Comparison of ENCODE assay signal across 8 cellular contexts in the genomic region with DNA sequence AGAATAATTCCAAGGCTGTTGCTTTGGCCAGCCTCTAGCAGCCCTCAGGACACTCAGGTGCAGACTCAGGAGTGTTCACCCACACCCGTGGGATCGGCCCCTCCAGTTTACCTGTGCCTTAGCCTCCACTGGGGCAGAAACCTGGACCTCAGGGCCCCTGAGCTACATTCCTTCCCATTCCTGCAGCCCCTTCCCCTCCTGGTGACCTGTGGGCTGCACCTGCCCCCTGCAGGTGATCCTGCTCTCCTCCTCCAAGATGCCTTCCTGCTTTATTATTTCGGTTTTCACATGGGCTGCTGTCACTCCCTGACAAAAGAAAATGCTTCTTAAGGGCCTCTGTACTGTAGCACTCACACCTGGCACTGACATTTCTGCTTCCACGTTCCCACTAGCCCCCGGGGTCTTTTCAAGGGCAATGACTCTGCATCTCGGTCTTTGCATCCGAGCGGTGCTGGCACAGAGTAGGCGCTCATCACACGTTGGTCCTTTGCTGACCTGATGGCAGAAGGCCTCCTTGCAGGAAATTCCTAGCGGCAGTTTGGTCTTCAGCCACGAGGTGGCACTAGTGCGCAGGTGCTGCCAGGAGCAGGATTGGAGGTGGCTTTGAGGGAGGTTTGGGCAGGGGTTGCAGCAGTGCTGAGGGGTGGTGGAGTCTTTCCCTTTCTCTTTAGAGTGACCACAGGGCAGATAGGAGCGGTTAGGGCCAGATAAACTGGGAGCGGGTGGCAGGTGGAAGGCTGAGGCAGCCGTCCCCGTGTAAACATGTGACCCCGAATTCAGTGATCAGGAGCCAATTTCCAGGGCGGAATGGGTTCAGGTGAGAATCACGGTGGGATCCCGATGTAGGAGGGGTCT. TPM values are rescaled to one million over a fixed set of nuclear protein-coding genes. Genes with fewer than 3 reads are reported as not detected.
A peak's percentile ranks its signal among the peaks of the same experiment; 100 is the strongest.
DNase-seq lines count a peak whose midpoint lies in the region; ATAC-seq, FAIRE-seq and TF ChIP-seq lines count a peak whose summit lies in the region.

No MANE protein-coding gene starts in this region.

- peak overlapping the region; percentile 85 for H3K4me2 ChIP-seq in A549

- DNase-seq in A549 (ENCODE audit: low read depth in 1 of 2, low spot score in 1 of 2), result peak; percentile 73 to 79
- peak; percentile 74 for DNase-seq in NCI-H2107 treated with DMSO at 0.1 percent for 48 hours (lab: John Stamatoyannopoulos, UW; ENCODE audit: unreplicated experiment)
- peak; percentile 91 for DNase-seq in WERI-Rb-1
- DNase-seq in T47D (ENCODE audit: low read depth in 1 of 2, low spot score in 1 of 2), result peak; percentile 70 to 83
- no peak for DNase-seq in kidney
- peak; percentile 38 for DNase-seq in stimulated activated CD4-positive, alpha-beta T cell treated with anti-CD3 and anti-CD28 coated beads, Interleukin-2, amount 100 ng/mL, for 4 hours (ENCODE audit: low read depth)

- intact Hi-C loops in kidney (cut with DNase I), result no loop called here

- H3K27ac ChIP-seq in A549 (peak overlapping the region; percentile 58 to 77; a peak in 5 of 6 replicates), WERI-Rb-1 (no peak overlapping the region), kidney (ENCODE audit: low read depth in 2 of 2, low read length in 2 of 2) (no peak overlapping the region)

- H3K36me3 ChIP-seq in WERI-Rb-1 (no peaks in the 10 kb centered on the region), kidney (ENCODE audit: control insufficient read depth in 1 of 2, insufficient read depth in 2 of 2, low read length in 2 of 2) (no peaks in the 10 kb centered on the region)

- POLR2A ChIA-PET in A549 (lab: Yijun Ruan, JAX), result no interaction called here

- CTCF ChIA-PET in A549 (lab: Yijun Ruan, JAX), result interaction anchor here (1.0 to 1.6 kb wide), 4 partner anchors 8 to 90 kb away, joined by 3 to 16 read pairs (median 4); no protein-coding TSS in a partner anchor

- WGBS in A549 (ENCODE audit: missing lambda C conversion rate), result 14% methylated on average over 13 of the region's 21 CpGs

- no peak for TF ChIP-seq POLR2A in A549 (IDR thresholded peaks at IDR 0.05; ENCODE audit: low read length)

- peak; percentile 83 to 94 for ATAC-seq in A549
- ATAC-seq in GM18867 (IDR thresholded peaks at IDR 0.05; ENCODE audit: unreplicated experiment), result peak; percentile 60
- no peak for ATAC-seq in HG03175 (IDR thresholded peaks at IDR 0.05; ENCODE audit: unreplicated experiment)

- no peak for TF ChIP-seq EP300 in A549 (IDR thresholded peaks at IDR 0.05)

- TF ChIP-seq RAD21 in A549 (conservative IDR thresholded peaks at IDR 0.05 in 1 of 2, IDR thresholded peaks at IDR 0.05 in 1 of 2), result peak; percentile 31 to 32; a peak in 3 of 5 replicates

- H3K4me3 ChIP-seq in A549 (peak overlapping the region; percentile 42), WERI-Rb-1 (ENCODE audit: low read depth, low read length) (no peak overlapping the region), kidney (ENCODE audit: low read length in 2 of 2) (no peak overlapping the region)

- FAIRE-seq in A549 (lab: Jason Lieb, UNC), result no peak
- FAIRE-seq in kidney (lab: Jason Lieb, UNC), result no peak

- TF ChIP-seq CTCF in A549 (IDR thresholded peaks at IDR 0.05), result peak; percentile 78
- peak; percentile 99 for TF ChIP-seq CTCF in WERI-Rb-1 (IDR thresholded peaks at IDR 0.05; ENCODE audit: low read depth, low read length)
- peak; percentile 81 for TF ChIP-seq CTCF in kidney (IDR thresholded peaks at IDR 0.05; ENCODE audit: borderline replicate concordance, extremely low read depth, insufficient read depth)

- no peak overlapping the region for H3K9ac ChIP-seq in kidney (ENCODE audit: low read length in 2 of 2)

- no peaks in the 10 kb centered on the region for H3K27me3 ChIP-seq in WERI-Rb-1 (ENCODE audit: insufficient read depth, low read depth, severe bottlenecking)

- H3K4me1 ChIP-seq in A549 (no peaks in the 10 kb centered on the region), kidney (ENCODE audit: control insufficient read depth in 1 of 2, insufficient read depth in 1 of 2, low read depth in 1 of 2, low read length in 2 of 2) (no peaks in the 10 kb centered on the region)

- in situ Hi-C loops in T47D (cut with HindIII; ENCODE audit: low pct_unique_long_range_greater_than_20kb, low sequenced_read_pairs), result no loop called here

- no peaks in the 10 kb centered on the region for H3K9me3 ChIP-seq in A549
- no peaks in the 10 kb centered on the region for H3K9me3 ChIP-seq in WERI-Rb-1 (ENCODE audit: severe bottlenecking)
- H3K9me3 ChIP-seq in kidney (ENCODE audit: control insufficient read depth in 1 of 2, low read length in 2 of 2), result no peaks in the 10 kb centered on the region

TF ChIP-seq in A549, 52 proteins besides CTCF, POLR2A, EP300 and RAD21 (continues in another document):
- TF ChIP-seq GATA3 (IDR thresholded peaks at IDR 0.05; ENCODE audit: borderline replicate concordance) (no peak), HOXA7 (CRISPR knock-in tag; IDR thresholded peaks at IDR 0.05) (no peak), POLR2AphosphoS2 (conservative IDR thresholded peaks at IDR 0.05; ENCODE audit: low read length) (no peak), BHLHE40 (IDR thresholded peaks at IDR 0.05; ENCODE audit: low read depth, low read length) (no peak), CHD2 (IDR thresholded peaks at IDR 0.05; ENCODE audit: low read length, partially characterized antibody) (no peak), EHF (CRISPR knock-in tag; IDR thresholded peaks at IDR 0.05) (no peak), FOSB (CRISPR knock-in tag; IDR thresholded peaks at IDR 0.05) (no peak), HEYL (CRISPR knock-in tag; IDR thresholded peaks at IDR 0.05) (no peak), ESRRA (IDR thresholded peaks at IDR 0.05; ENCODE audit: borderline replicate concordance, low read length) (no peak), MAZ (IDR thresholded peaks at IDR 0.05; ENCODE audit: borderline replicate concordance, low read depth, low read length) (no peak), JUN (IDR thresholded peaks at IDR 0.05) (no peak), JUNB (IDR thresholded peaks at IDR 0.05) (no peak), KDM1A (IDR thresholded peaks at IDR 0.05; ENCODE audit: low read depth) (no peak), CHD4 (IDR thresholded peaks at IDR 0.05; ENCODE audit: borderline replicate concordance) (no peak), SMC3 (IDR thresholded peaks at IDR 0.05) (peak; percentile 60), HDAC2 (IDR thresholded peaks at IDR 0.05) (no peak), KDM5A (IDR thresholded peaks at IDR 0.05) (no peak)
- TF ChIP-seq, protein P1, sequence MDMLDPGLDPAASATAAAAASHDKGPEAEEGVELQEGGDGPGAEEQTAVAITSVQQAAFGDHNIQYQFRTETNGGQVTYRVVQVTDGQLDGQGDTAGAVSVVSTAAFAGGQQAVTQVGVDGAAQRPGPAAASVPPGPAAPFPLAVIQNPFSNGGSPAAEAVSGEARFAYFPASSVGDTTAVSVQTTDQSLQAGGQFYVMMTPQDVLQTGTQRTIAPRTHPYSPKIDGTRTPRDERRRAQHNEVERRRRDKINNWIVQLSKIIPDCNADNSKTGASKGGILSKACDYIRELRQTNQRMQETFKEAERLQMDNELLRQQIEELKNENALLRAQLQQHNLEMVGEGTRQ (IDR thresholded peaks at IDR 0.05), result peak; percentile 80
- TF ChIP-seq, protein P2, sequence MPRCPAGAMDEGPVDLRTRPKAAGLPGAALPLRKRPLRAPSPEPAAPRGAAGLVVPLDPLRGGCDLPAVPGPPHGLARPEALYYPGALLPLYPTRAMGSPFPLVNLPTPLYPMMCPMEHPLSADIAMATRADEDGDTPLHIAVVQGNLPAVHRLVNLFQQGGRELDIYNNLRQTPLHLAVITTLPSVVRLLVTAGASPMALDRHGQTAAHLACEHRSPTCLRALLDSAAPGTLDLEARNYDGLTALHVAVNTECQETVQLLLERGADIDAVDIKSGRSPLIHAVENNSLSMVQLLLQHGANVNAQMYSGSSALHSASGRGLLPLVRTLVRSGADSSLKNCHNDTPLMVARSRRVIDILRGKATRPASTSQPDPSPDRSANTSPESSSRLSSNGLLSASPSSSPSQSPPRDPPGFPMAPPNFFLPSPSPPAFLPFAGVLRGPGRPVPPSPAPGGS (IDR thresholded peaks at IDR 0.05), result no peak
- TF ChIP-seq, protein P3, sequence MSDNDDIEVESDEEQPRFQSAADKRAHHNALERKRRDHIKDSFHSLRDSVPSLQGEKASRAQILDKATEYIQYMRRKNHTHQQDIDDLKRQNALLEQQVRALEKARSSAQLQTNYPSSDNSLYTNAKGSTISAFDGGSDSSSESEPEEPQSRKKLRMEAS (IDR thresholded peaks at IDR 0.05), result peak; percentile 35; the same call in 1 of the 2 replicates
- TF ChIP-seq, protein P4, sequence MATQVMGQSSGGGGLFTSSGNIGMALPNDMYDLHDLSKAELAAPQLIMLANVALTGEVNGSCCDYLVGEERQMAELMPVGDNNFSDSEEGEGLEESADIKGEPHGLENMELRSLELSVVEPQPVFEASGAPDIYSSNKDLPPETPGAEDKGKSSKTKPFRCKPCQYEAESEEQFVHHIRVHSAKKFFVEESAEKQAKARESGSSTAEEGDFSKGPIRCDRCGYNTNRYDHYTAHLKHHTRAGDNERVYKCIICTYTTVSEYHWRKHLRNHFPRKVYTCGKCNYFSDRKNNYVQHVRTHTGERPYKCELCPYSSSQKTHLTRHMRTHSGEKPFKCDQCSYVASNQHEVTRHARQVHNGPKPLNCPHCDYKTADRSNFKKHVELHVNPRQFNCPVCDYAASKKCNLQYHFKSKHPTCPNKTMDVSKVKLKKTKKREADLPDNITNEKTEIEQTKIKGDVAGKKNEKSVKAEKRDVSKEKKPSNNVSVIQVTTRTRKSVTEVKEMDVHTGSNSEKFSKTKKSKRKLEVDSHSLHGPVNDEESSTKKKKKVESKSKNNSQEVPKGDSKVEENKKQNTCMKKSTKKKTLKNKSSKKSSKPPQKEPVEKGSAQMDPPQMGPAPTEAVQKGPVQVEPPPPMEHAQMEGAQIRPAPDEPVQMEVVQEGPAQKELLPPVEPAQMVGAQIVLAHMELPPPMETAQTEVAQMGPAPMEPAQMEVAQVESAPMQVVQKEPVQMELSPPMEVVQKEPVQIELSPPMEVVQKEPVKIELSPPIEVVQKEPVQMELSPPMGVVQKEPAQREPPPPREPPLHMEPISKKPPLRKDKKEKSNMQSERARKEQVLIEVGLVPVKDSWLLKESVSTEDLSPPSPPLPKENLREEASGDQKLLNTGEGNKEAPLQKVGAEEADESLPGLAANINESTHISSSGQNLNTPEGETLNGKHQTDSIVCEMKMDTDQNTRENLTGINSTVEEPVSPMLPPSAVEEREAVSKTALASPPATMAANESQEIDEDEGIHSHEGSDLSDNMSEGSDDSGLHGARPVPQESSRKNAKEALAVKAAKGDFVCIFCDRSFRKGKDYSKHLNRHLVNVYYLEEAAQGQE (IDR thresholded peaks at IDR 0.05), result no peak

RNA-seq across cellular contexts. Expression of a gene that starts 25.3 kb away (rescaled TPM):
- polyA plus RNA-seq in A549 (2011; rRNA removed) (12.3 and 14.5 TPM in 2 replicates), A549 (2017; fragmentation: RNase III; extraction: RNeasy Plus Mini Kit Qiagen cat#74134 plus additional on column Dnase treatment) (10.2 to 11.1 TPM (median 11.1 TPM) in 3 replicates), kidney (ENCODE audit: insufficient read depth, low read depth, low replicate concordance) (3.5 TPM)
- polyA plus RNA-seq in A549 (2012; cell fraction: cytosol; rRNA removed), result 3.5 and 3.9 TPM in 2 replicates
- 3.6 and 5.2 TPM in 2 replicates for polyA plus RNA-seq in A549 (2012; cell fraction: nucleus; rRNA removed)
- polyA minus RNA-seq in A549 (2011; rRNA and poly(A)+ RNA removed), result 27.8 and 30.7 TPM in 2 replicates
- 24.8 TPM for total RNA-seq in kidney

Comparison
In these comparisons a context has a peak if more than half of its experiments do, and no peak if none do; other contexts are left out.
1. H3K27ac ChIP-seq: peak in A549 (2 of 2); none in WERI-Rb-1 (single experiment) and kidney (0 of 2).
2. Peak in every context shown above with its lines, with median percentiles within 50 percentile points of each other: CTCF ChIP-seq.